ENCODE assay signal across 14 cellular contexts in genomic region chr19:52231154-52231565, GRCh38. TPM values are rescaled to one million over a fixed set of nuclear protein-coding genes. Genes with fewer than 3 reads are reported as not detected.
A peak's percentile ranks its signal among the peaks of the same experiment; 100 is the strongest.
DNase-seq lines count a peak whose midpoint lies in the region; ATAC-seq, FAIRE-seq and TF ChIP-seq lines count a peak whose summit lies in the region.
"Had no signal": no experiment of that assay in that cellular context is flagged by ENCODE, and none has a peak within 500 bp of the region (broad histone marks: within the 10 kb centered on the region; RNA-seq: fewer than 3 reads in every experiment).

No MANE protein-coding gene starts in this region.

- TF ChIP-seq EP300 in sigmoid colon (IDR thresholded peaks at IDR 0.05) = no peak

- H3K9me3 ChIP-seq in adrenal gland (replicated peaks in 1 of 3) (no peaks in the 10 kb centered on the region), keratinocyte (ENCODE audit: control insufficient read depth, low read depth, low read length) (no peaks in the 10 kb centered on the region), mucosa of descending colon (no peaks in the 10 kb centered on the region), sigmoid colon (no peaks in the 10 kb centered on the region)
- H3K9me3 ChIP-seq: prostate gland, thyroid gland had no signal

- ATAC-seq in mucosa of descending colon (no peak), GM19328 (IDR thresholded peaks at IDR 0.05; ENCODE audit: unreplicated experiment) (no peak)

- TF ChIP-seq CTCF in adrenal gland (IDR thresholded peaks at IDR 0.05) (no peak), keratinocyte (optimal IDR thresholded peaks at IDR 0.05 in 1 of 3, IDR thresholded peaks at IDR 0.05 in 1 of 3, conservative IDR thresholded peaks at IDR 0.05 in 1 of 3; ENCODE audit: extremely low read depth in 1 of 3, insufficient read depth in 2 of 3, low read length in 3 of 3) (no peak), mucosa of descending colon (IDR thresholded peaks at IDR 0.05) (no peak), sigmoid colon (IDR thresholded peaks at IDR 0.05) (no peak)

- dilution Hi-C loops in keratinocyte (cut with MboI; ENCODE audit: extremely low pct_ligation_motif_present, low sequenced_read_pairs) = no loop called here

- WGBS in adrenal gland, 4 donors = 7 to 37% (median 26%) methylated on average over 1 of the region's 1 CpG
- WGBS in sigmoid colon, 2 donors = 61 to 85% methylated on average over 1 of the region's 1 CpG

- DNase-seq in A172 (ENCODE audit: low spot score) (peak; percentile 26), ELF-1 (ENCODE audit: low read depth, low spot score) (peak; percentile 9), adrenal gland (peak; percentile 64 to 89 (median 80)), keratinocyte (ENCODE audit: low read depth, low spot score) (peak; percentile 26), mucosa of descending colon (no peak), sigmoid colon (no peak), epidermal melanocyte (ENCODE audit: insufficient read length, low spot score) (no peak)
- DNase-seq: AML-193, NCI-H1092, thyroid gland, WERI-Rb-1 had no signal

- H3K4me3 ChIP-seq in adrenal gland = no peak overlapping the region
- H3K4me3 ChIP-seq in keratinocyte (ENCODE audit: control insufficient read depth in 2 of 3, extremely low read depth in 1 of 3, insufficient read depth in 2 of 3, low read depth in 1 of 3, low read length in 3 of 3) = no peak overlapping the region
- no peak overlapping the region for H3K4me3 ChIP-seq in mucosa of descending colon
- H3K4me3 ChIP-seq in sigmoid colon = no peak overlapping the region
- H3K4me3 ChIP-seq: prostate gland, SK-N-MC, thyroid gland had no signal

- H3K27me3 ChIP-seq in adrenal gland (no peaks in the 10 kb centered on the region), keratinocyte (ENCODE audit: control insufficient read depth, extremely low read depth, insufficient read depth, low read length) (no peaks in the 10 kb centered on the region), sigmoid colon (no peaks in the 10 kb centered on the region)
- H3K27me3 ChIP-seq: thyroid gland had no signal

- peak overlapping the region; percentile 1 for H3K4me2 ChIP-seq in keratinocyte (ENCODE audit: control insufficient read depth, extremely low read depth, insufficient read depth, low read depth, low read length)

- peak overlapping the region; percentile 44 for H3K9ac ChIP-seq in keratinocyte (ENCODE audit: control insufficient read depth, extremely low read depth, insufficient read depth, low read length)

- H3K36me3 ChIP-seq in adrenal gland (replicated peaks in 1 of 2) = peaks cover 0 to 26% of the 10 kb centered on the region in 2 donors
- H3K36me3 ChIP-seq in keratinocyte (ENCODE audit: control insufficient read depth in 2 of 2, extremely low read depth in 1 of 2, insufficient read depth in 2 of 2, low read length in 2 of 2) = peaks cover 18 to 25% of the 10 kb centered on the region in 2 experiments
- H3K36me3 ChIP-seq in mucosa of descending colon (ENCODE audit: low read depth) = peaks cover under 1% of the 10 kb centered on the region
- peaks cover 10 to 37% (median 22%) of the 10 kb centered on the region in 4 donors for H3K36me3 ChIP-seq in sigmoid colon

- H3K27ac ChIP-seq in adrenal gland (peak overlapping the region; percentile 53 to 90 (median 68)), keratinocyte (ENCODE audit: control insufficient read depth, insufficient read depth, low read length) (peak overlapping the region; percentile 74), sigmoid colon (no peak overlapping the region)
- H3K27ac ChIP-seq: prostate gland, SK-N-MC, thyroid gland, WERI-Rb-1 had no signal

- no peaks in the 10 kb centered on the region for H3K9me1 ChIP-seq in keratinocyte (ENCODE audit: control insufficient read depth, extremely low read depth, insufficient read depth, low read length)

- intact Hi-C loops in adrenal gland (cut with DNase I) (no loop called here), mucosa of descending colon (cut with DNase I, micrococcal nuclease) (loop anchor here in 1 of 2 donors (10.0 kb wide), 1 partner anchor 96 kb away; the partner anchor contains the start of gene ZNF616), sigmoid colon (cut with DNase I) (no loop called here)

- FAIRE-seq in keratinocyte (lab: Jason Lieb, UNC) = peak; percentile 80

- peaks cover 5 to 19% of the 10 kb centered on the region in 2 donors for H3K4me1 ChIP-seq in adrenal gland (replicated peaks in 1 of 2)
- peaks cover 17% of the 10 kb centered on the region for H3K4me1 ChIP-seq in keratinocyte (ENCODE audit: control insufficient read depth, extremely low read depth, insufficient read depth, low read length)
- no peaks in the 10 kb centered on the region for H3K4me1 ChIP-seq in mucosa of descending colon (ENCODE audit: low read depth)
- H3K4me1 ChIP-seq in sigmoid colon = no peaks in the 10 kb centered on the region
- H3K4me1 ChIP-seq: prostate gland, thyroid gland had no signal

- H2AFZ ChIP-seq in keratinocyte (ENCODE audit: control insufficient read depth, low read length) = no peak overlapping the region

- peaks cover 3% of the 10 kb centered on the region for H4K20me1 ChIP-seq in keratinocyte (ENCODE audit: control insufficient read depth, extremely low read depth, insufficient read depth, low read length)

- TF ChIP-seq POLR2A in adrenal gland (IDR thresholded peaks at IDR 0.05) (no peak), sigmoid colon (IDR thresholded peaks at IDR 0.05) (no peak)

- no peaks in the 10 kb centered on the region for H3K79me2 ChIP-seq in keratinocyte (ENCODE audit: control insufficient read depth, insufficient read depth, low read length)

RNA-seq across cellular contexts. Expression of gene ZNF766, which starts 38.2 kb away (rescaled TPM):
- 12.7 and 14.6 TPM in 2 replicates for total RNA-seq in A172 (2014; rRNA removed; shearing (Covaris generic))
- total RNA-seq in adrenal gland (10 to 100 TPM in 5 of 8 donors, 1 to 10 TPM in 3; 2.3 to 18.8 (median 13.8) TPM), mucosa of descending colon (10 to 100 TPM; 11.4 to 21.0 (median 12.8) TPM), sigmoid colon (10 to 100 TPM in 2 of 4 donors, 1 to 10 TPM in 2; 5.5 to 11.0 (median 9.9) TPM)
- polyA plus RNA-seq in adrenal gland (10 to 100 TPM in 1 of 3 donors, 1 to 10 TPM in 2; 2.8 to 21.4 (median 3.8) TPM), keratinocyte (7.5 to 10.6 TPM (median 7.9 TPM) in 3 replicates), sigmoid colon (1 to 10 TPM; 2.8 to 5.7 (median 3.0) TPM)
- polyA plus RNA-seq in keratinocyte (2011; ENCODE audit: low read depth) = 12.9 TPM
- 4.5 and 10.6 TPM in 2 replicates for polyA plus RNA-seq in keratinocyte (2011; cell fraction: cytosol; rRNA removed)
- polyA plus RNA-seq in keratinocyte (2011; cell fraction: nucleus; rRNA removed) = 8.8 and 10.4 TPM in 2 replicates
- polyA plus RNA-seq in keratinocyte (2012; ENCODE audit: low replicate concordance) = 8.1 and 9.1 TPM in 2 replicates
- polyA minus RNA-seq in keratinocyte = 0.95 to 14.9 TPM (median 5.9 TPM) in 3 replicates
- 8.6 TPM for polyA minus RNA-seq in keratinocyte (2011; cell fraction: cytosol; rRNA and poly(A)+ RNA removed)
- 3.9 and 10.3 TPM in 2 replicates for polyA minus RNA-seq in keratinocyte (2011; cell fraction: nucleus; rRNA and poly(A)+ RNA removed)

RNA-seq across cellular contexts. Expression of gene PPP2R1A, which starts 41.3 kb away (rescaled TPM):
- total RNA-seq in A172 (2014; rRNA removed; shearing (Covaris generic)) = 301 and 306 TPM in 2 replicates
- 1,000 to 10,000 TPM in 1 of 8 donors, 100 to 1,000 TPM in 7; 161 to 1,330 (median 328) TPM for total RNA-seq in adrenal gland
- polyA plus RNA-seq in adrenal gland = 100 to 1,000 TPM; 349 to 638 (median 554) TPM
- 130 to 187 TPM (median 179 TPM) in 3 replicates for polyA plus RNA-seq in keratinocyte
- polyA plus RNA-seq in keratinocyte (2011; ENCODE audit: low read depth) = 55.5 TPM
- 165 and 249 TPM in 2 replicates for polyA plus RNA-seq in keratinocyte (2011; cell fraction: cytosol; rRNA removed)
- polyA plus RNA-seq in keratinocyte (2011; cell fraction: nucleus; rRNA removed) = 149 and 202 TPM in 2 replicates
- polyA plus RNA-seq in keratinocyte (2012; ENCODE audit: low replicate concordance) = 236 and 289 TPM in 2 replicates
- 329 to 421 TPM (median 419 TPM) in 3 replicates for polyA minus RNA-seq in keratinocyte
- polyA minus RNA-seq in keratinocyte (2011; cell fraction: cytosol; rRNA and poly(A)+ RNA removed) = 375 TPM
- polyA minus RNA-seq in keratinocyte (2011; cell fraction: nucleus; rRNA and poly(A)+ RNA removed) = 123 and 191 TPM in 2 replicates
- 100 to 1,000 TPM; 212 to 274 (median 273) TPM for total RNA-seq in mucosa of descending colon
- 100 to 1,000 TPM; 127 to 163 (median 137) TPM for total RNA-seq in sigmoid colon
- polyA plus RNA-seq in sigmoid colon = 100 to 1,000 TPM; 108 to 139 (median 126) TPM

RNA-seq across cellular contexts. Expression of gene ZNF836, which starts 59.7 kb away (rescaled TPM):
- total RNA-seq in A172 (2014; rRNA removed; shearing (Covaris generic)) = 7.0 and 32.6 TPM in 2 replicates
- total RNA-seq in adrenal gland = 100 to 1,000 TPM in 1 of 8 donors, 10 to 100 TPM in 6, 1 to 10 TPM in 1; 7.4 to 180 (median 29.2) TPM
- 10 to 100 TPM; 13.2 to 61.2 (median 15.1) TPM for polyA plus RNA-seq in adrenal gland
- 3.3 to 5.0 TPM (median 3.8 TPM) in 3 replicates for polyA plus RNA-seq in keratinocyte
- polyA plus RNA-seq in keratinocyte (2011; ENCODE audit: low read depth) = 2.8 TPM
- polyA plus RNA-seq in keratinocyte (2011; cell fraction: cytosol; rRNA removed) = 3.3 and 4.4 TPM in 2 replicates
- polyA plus RNA-seq in keratinocyte (2011; cell fraction: nucleus; rRNA removed) = 7.9 and 9.8 TPM in 2 replicates
- 7.0 and 13.3 TPM in 2 replicates for polyA plus RNA-seq in keratinocyte (2012; ENCODE audit: low replicate concordance)
- 5.6 to 11.5 TPM (median 6.5 TPM) in 3 replicates for polyA minus RNA-seq in keratinocyte
- polyA minus RNA-seq in keratinocyte (2011; cell fraction: cytosol; rRNA and poly(A)+ RNA removed) = 1.9 TPM
- 5.8 and 10.9 TPM in 2 replicates for polyA minus RNA-seq in keratinocyte (2011; cell fraction: nucleus; rRNA and poly(A)+ RNA removed)
- 10 to 100 TPM in 2 of 3 donors, 1 to 10 TPM in 1; 9.1 to 16.6 (median 11.1) TPM for total RNA-seq in mucosa of descending colon
- 10 to 100 TPM in 2 of 4 donors, 1 to 10 TPM in 2; 9.1 to 12.3 (median 9.9) TPM for total RNA-seq in sigmoid colon
- 1 to 10 TPM; 2.4 to 5.1 (median 2.5) TPM for polyA plus RNA-seq in sigmoid colon

Comparison
In these comparisons a context has a peak if more than half of its experiments do, and no peak if none do; other contexts are left out.
1. DNase-seq: peak in A172 (single experiment), ELF-1 (single experiment), adrenal gland (7 of 7) and keratinocyte (single experiment); none in mucosa of descending colon (0 of 3), sigmoid colon (single experiment) and epidermal melanocyte (single experiment).
2. H3K27ac ChIP-seq: peak in adrenal gland (5 of 5) and keratinocyte (single experiment); none in sigmoid colon (0 of 4).